11 cellular contexts compared by ENCODE assay signal in the genomic region with DNA sequence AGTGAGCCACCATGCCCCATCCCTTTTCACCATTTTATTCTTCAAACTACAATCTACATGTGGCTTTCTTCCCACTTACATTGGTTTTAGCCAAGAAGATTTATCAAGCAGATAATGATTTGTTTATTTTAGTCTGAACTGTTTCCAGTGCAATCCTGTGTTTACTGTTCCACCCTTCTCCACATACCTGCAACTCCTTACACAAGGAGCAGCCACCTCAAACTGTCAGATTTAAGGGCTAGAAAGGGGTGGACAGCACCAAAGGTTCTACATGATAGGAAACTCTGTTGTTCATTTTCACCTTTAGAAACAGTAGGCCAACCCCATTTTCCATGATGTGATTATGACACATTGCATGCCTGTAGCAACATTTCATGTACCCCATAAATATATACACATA. TPM values are rescaled to one million over a fixed set of nuclear protein-coding genes. Genes with fewer than 3 reads are reported as not detected.
DNase-seq lines count a peak whose midpoint lies in the region; ATAC-seq, FAIRE-seq and TF ChIP-seq lines count a peak whose summit lies in the region.
"Had no signal": no experiment of that assay in that cellular context is flagged by ENCODE, and none has a peak within 500 bp of the region (broad histone marks: within the 10 kb centered on the region; RNA-seq: fewer than 3 reads in every experiment).

No MANE protein-coding gene starts in this region.

- TF ChIP-seq CTCF in HepG2 (CRISPR knock-in tag; IDR thresholded peaks at IDR 0.05) (no peak), right lobe of liver (IDR thresholded peaks at IDR 0.05) (no peak), WTC11 (IDR thresholded peaks at IDR 0.05) (no peak), fibroblast of the aortic adventitia (IDR thresholded peaks at IDR 0.05; ENCODE audit: insufficient read depth, low read length) (no peak), stomach (IDR thresholded peaks at IDR 0.05) (no peak)

- no peaks in the 10 kb centered on the region for H3K9me3 Mint-ChIP-seq in WTC11

- POLR2A ChIA-PET in HepG2 (lab: Yijun Ruan, JAX) = interaction anchor here (1.0 to 4.3 kb wide), 2 partner anchors 16 to 40 kb away, joined by 3 to 53 read pairs; a partner anchor contains a TSS
- POLR2A ChIA-PET in WTC11 (lab: Charles Lee) = interaction anchor here (0.8 kb wide), 1 partner anchor 16 kb away, joined by 9 read pairs; no protein-coding TSS in a partner anchor

- peak overlapping the region; percentile 94 for H3K4me2 ChIP-seq in HepG2 (ENCODE audit: low read depth, low read length)

- no peaks in the 10 kb centered on the region for H3K9me3 ChIP-seq in HepG2 (ENCODE audit: low read length)
- no peaks in the 10 kb centered on the region for H3K9me3 ChIP-seq in right lobe of liver
- H3K9me3 ChIP-seq in stomach = no peaks in the 10 kb centered on the region
- H3K9me3 ChIP-seq: ovary had no signal

- H3K4me1 ChIP-seq in HepG2 (ENCODE audit: insufficient read depth, low read length) = peaks cover 42% of the 10 kb centered on the region
- peaks cover 0 to 18% (median 6%) of the 10 kb centered on the region in 4 donors for H3K4me1 ChIP-seq in right lobe of liver
- H3K4me1 ChIP-seq in stomach = peaks cover 26 to 74% (median 51%) of the 10 kb centered on the region in 4 donors

- in situ Hi-C loops in HepG2 (cut with HindIII; ENCODE audit: extremely low pct_ligation_motif_present, low pct_unique_long_range_greater_than_20kb) = loop anchor here (10.0 kb wide), 1 partner anchor 137 kb away; a partner anchor contains a TSS

- no peak overlapping the region for H3K27ac ChIP-seq in HepG2 (ENCODE audit: extremely low read length, insufficient read depth, low read length)
- no peak overlapping the region for H3K27ac ChIP-seq in right lobe of liver
- peak overlapping the region; percentile 33 to 93 (median 90) for H3K27ac ChIP-seq in stomach

- intact Hi-C loops in HepG2 (cut with micrococcal nuclease; ENCODE audit: unreplicated experiment) = loop anchor here (5.0 kb wide), 1 partner anchor 140 kb away; a partner anchor contains a TSS
- intact Hi-C loops in right lobe of liver (cut with DNase I) = no loop called here
- intact Hi-C loops in stomach (cut with DNase I; ENCODE audit: low total_unique reads) = no loop called here

- DNase-seq in HepG2 (ENCODE audit: low spot score) (no peak), right lobe of liver (no peak), WTC11 (ENCODE audit: low spot score) (no peak), fibroblast of the aortic adventitia (ENCODE audit: low read depth) (no peak), stomach (no peak), amniotic stem cell (lab: John Stamatoyannopoulos, UW) (no peak), LoVo (ENCODE audit: low spot score) (no peak)
- no peak for DNase-seq in stimulated activated naive CD4-positive, alpha-beta T cell treated with Interleukin-2 at 50 U/mL for 16 hours (lab: John Stamatoyannopoulos, UW)
- DNase-seq: caudate nucleus, NCI-H1694 treated with DMSO at 0.1 percent for 48 hours, ovary had no signal

- peaks cover 20% of the 10 kb centered on the region for H3K4me1 Mint-ChIP-seq in WTC11

- H3K27me3 ChIP-seq in HepG2 (ENCODE audit: control insufficient read depth in 1 of 2, insufficient read depth in 2 of 2, low read length in 2 of 2) (peaks cover 0 to 3% of the 10 kb centered on the region in 2 experiments; a peak in 1 of 5 replicates), right lobe of liver (no peaks in the 10 kb centered on the region), stomach (no peaks in the 10 kb centered on the region)
- H3K27me3 ChIP-seq: ovary had no signal

- ATAC-seq in HepG2 (no peak), right lobe of liver (no peak), WTC11 (no peak)

- H4K20me1 ChIP-seq in HepG2 (ENCODE audit: insufficient read depth, low read length) = no peaks in the 10 kb centered on the region

- BruUV-seq in HepG2 (replicated peaks; lab: Mats Ljungman, UMichigan) = no TSS peak

- no peak overlapping the region for H2AFZ ChIP-seq in HepG2 (ENCODE audit: low read length)

- H3K4me3 Mint-ChIP-seq in WTC11 = peak overlapping the region; percentile 99

- H3K36me3 ChIP-seq in HepG2 (replicated peaks in 1 of 2; ENCODE audit: control insufficient read depth in 1 of 2, insufficient read depth in 2 of 2, low read length in 2 of 2) = peaks cover 6 to 25% of the 10 kb centered on the region in 2 experiments
- peaks cover 0 to 7% (median 1%) of the 10 kb centered on the region in 4 donors for H3K36me3 ChIP-seq in right lobe of liver
- H3K36me3 ChIP-seq in stomach = peaks cover 1 to 33% (median 18%) of the 10 kb centered on the region in 4 donors
- H3K36me3 ChIP-seq: ovary had no signal

- H3K4me3 ChIP-seq in HepG2 (replicated peaks in 1 of 3; ENCODE audit: insufficient read depth in 1 of 3, low read depth in 2 of 3, low read length in 3 of 3) (no peak overlapping the region), right lobe of liver (no peak overlapping the region), fibroblast of the aortic adventitia (ENCODE audit: low read depth, low read length) (peak overlapping the region; percentile 9), stomach (peak overlapping the region in 2 of 4 donors; percentile 83 to 94)
- H3K4me3 ChIP-seq: ovary had no signal

- peaks cover 17% of the 10 kb centered on the region for H3K79me2 ChIP-seq in HepG2 (ENCODE audit: insufficient read depth, low read length)

- CTCF ChIA-PET in HepG2 (lab: Yijun Ruan, JAX; ENCODE audit: low intra/inter-chr PET ratio, low total read pairs) = no interaction called here
- CTCF ChIA-PET in WTC11 (lab: Charles Lee) = interaction anchor here (0.7 to 1.7 kb wide), 2 partner anchors 16 to 187 kb away, joined by 3 to 8 read pairs; a partner anchor contains a TSS

- FAIRE-seq in HepG2 (lab: Jason Lieb, UNC) = no peak

- no peak for TF ChIP-seq RAD21 in HepG2 (CRISPR knock-in tag; IDR thresholded peaks at IDR 0.05)

- H3K27ac Mint-ChIP-seq in WTC11 = no peak overlapping the region; the same call in 1 of the 2 replicates

- 0 out of 2 replicates have a peak overlapping the region, but pooled peaks have one; percentile 78 for H3K9ac ChIP-seq in HepG2 (ENCODE audit: insufficient read depth, low read depth, low read length)

- H3K36me3 Mint-ChIP-seq in WTC11 = peaks cover 21% of the 10 kb centered on the region

- TF ChIP-seq POLR2A in HepG2 (IDR thresholded peaks at IDR 0.05; ENCODE audit: insufficient read depth in 1 of 2, low read depth in 2 of 2, low read length in 2 of 2) (no peak), right lobe of liver (IDR thresholded peaks at IDR 0.05) (no peak), stomach (IDR thresholded peaks at IDR 0.05) (no peak)

- H3K27me3 Mint-ChIP-seq in WTC11 (ENCODE audit: low read depth) = peaks cover 4% of the 10 kb centered on the region; the same call in 1 of the 2 replicates

- TF ChIP-seq EP300 in HepG2 (IDR thresholded peaks at IDR 0.05; ENCODE audit: low read depth in 2 of 2, low read length in 2 of 2) (no peak), HepG2 (CRISPR knock-in tag; IDR thresholded peaks at IDR 0.05; ENCODE audit: borderline replicate concordance) (no peak), stomach (IDR thresholded peaks at IDR 0.05) (no peak)

RNA-seq across cellular contexts. Expression of a gene that starts 1.9 kb away (rescaled TPM):
- 9.4 and 10.3 TPM in 2 replicates for total RNA-seq in HepG2 (2016; rRNA removed; fragmentation: Illumina TruSeq; extraction: Trizol)
- 0.91 and 1.2 TPM in 2 replicates for total RNA-seq in HepG2 (2016; cell fraction: cytosol; rRNA removed; fragmentation: Illumina TruSeq; extraction: Trizol; ENCODE audit: low read depth)
- 8.5 and 10.4 TPM in 2 replicates for total RNA-seq in HepG2 (2016; cell fraction: insoluble cytoplasmic fraction; rRNA removed; fragmentation: Illumina TruSeq; extraction: Trizol)
- 4.6 and 5.0 TPM in 2 replicates for total RNA-seq in HepG2 (2016; cell fraction: membrane; rRNA removed; fragmentation: Illumina TruSeq; extraction: Trizol)
- total RNA-seq in HepG2 (2016; cell fraction: nucleus; rRNA removed; fragmentation: Illumina TruSeq; extraction: Trizol) = 8.3 and 10.3 TPM in 2 replicates
- 11.4 and 14.0 TPM in 2 replicates for polyA plus RNA-seq in HepG2 (2011; rRNA removed)
- 5.1 and 5.2 TPM in 2 replicates for polyA plus RNA-seq in HepG2 (2011; cell fraction: cytosol; rRNA removed)
- 16.7 and 21.1 TPM in 2 replicates for polyA plus RNA-seq in HepG2 (2011; cell fraction: nucleus; rRNA removed)
- polyA plus RNA-seq in HepG2 (2012) = 6.6 and 10.4 TPM in 2 replicates
- 0.78 and 0.85 TPM in 2 replicates for polyA plus RNA-seq in HepG2 (2016; cell fraction: cytosol; fragmentation: Illumina TruSeq; extraction: Trizol; ENCODE audit: low read depth)
- polyA plus RNA-seq in HepG2 (2016; cell fraction: insoluble cytoplasmic fraction; fragmentation: Illumina TruSeq; extraction: Trizol; ENCODE audit: low read depth) = 7.7 and 8.6 TPM in 2 replicates
- 2.0 and 2.1 TPM in 2 replicates for polyA plus RNA-seq in HepG2 (2016; cell fraction: membrane; fragmentation: Illumina TruSeq; extraction: Trizol; ENCODE audit: low read depth)
- 11.4 and 11.5 TPM in 2 replicates for polyA plus RNA-seq in HepG2 (2016; cell fraction: nucleus; fragmentation: Illumina TruSeq; extraction: Trizol; ENCODE audit: insufficient read depth, low read depth)
- 23.4 and 27.0 TPM in 2 replicates for polyA minus RNA-seq in HepG2 (2011; rRNA and poly(A)+ RNA removed; ENCODE audit: low replicate concordance)
- polyA minus RNA-seq in HepG2 (2011; cell fraction: cytosol; rRNA and poly(A)+ RNA removed) = 5.7 and 6.1 TPM in 2 replicates
- polyA minus RNA-seq in HepG2 (2011; cell fraction: nucleus; rRNA and poly(A)+ RNA removed) = 17.3 and 20.8 TPM in 2 replicates
- 1 to 10 TPM; 3.6 to 5.1 (median 4.6) TPM for total RNA-seq in right lobe of liver
- total RNA-seq in WTC11 (2021) = 12.2 to 14.2 TPM (median 12.7 TPM) in 3 replicates
- 7.7 and 12.1 TPM in 2 replicates for total RNA-seq in fibroblast of the aortic adventitia (ENCODE audit: low replicate concordance)
- total RNA-seq in stomach = 10 to 100 TPM; 12.9 to 51.6 (median 15.2) TPM
- 1 to 10 TPM; 5.8 to 7.1 (median 6.6) TPM for polyA plus RNA-seq in stomach

RNA-seq across cellular contexts. Expression of a gene that starts 2.4 kb away (rescaled TPM):
- 1.2 and 1.9 TPM in 2 replicates for total RNA-seq in HepG2 (2016; rRNA removed; fragmentation: Illumina TruSeq; extraction: Trizol)
- total RNA-seq in HepG2 (2016; cell fraction: cytosol; rRNA removed; fragmentation: Illumina TruSeq; extraction: Trizol; ENCODE audit: low read depth) = 0.62 and 1.0 TPM in 2 replicates
- total RNA-seq in HepG2 (2016; cell fraction: insoluble cytoplasmic fraction; rRNA removed; fragmentation: Illumina TruSeq; extraction: Trizol) = 1.6 and 2.6 TPM in 2 replicates
- 1.2 and 1.9 TPM in 2 replicates for total RNA-seq in HepG2 (2016; cell fraction: membrane; rRNA removed; fragmentation: Illumina TruSeq; extraction: Trizol)
- 1.1 and 2.0 TPM in 2 replicates for total RNA-seq in HepG2 (2016; cell fraction: nucleus; rRNA removed; fragmentation: Illumina TruSeq; extraction: Trizol)
- 1.9 and 2.9 TPM in 2 replicates for polyA plus RNA-seq in HepG2 (2011; rRNA removed)
- 1.4 and 1.6 TPM in 2 replicates for polyA plus RNA-seq in HepG2 (2011; cell fraction: cytosol; rRNA removed)
- 5.0 and 6.2 TPM in 2 replicates for polyA plus RNA-seq in HepG2 (2011; cell fraction: nucleus; rRNA removed)
- polyA plus RNA-seq in HepG2 (2012) = 0.51 and 0.63 TPM in 2 replicates
- 0.75 and 0.95 TPM in 2 replicates for polyA plus RNA-seq in HepG2 (2016; cell fraction: cytosol; fragmentation: Illumina TruSeq; extraction: Trizol; ENCODE audit: low read depth)
- 3.0 and 3.4 TPM in 2 replicates for polyA plus RNA-seq in HepG2 (2016; cell fraction: insoluble cytoplasmic fraction; fragmentation: Illumina TruSeq; extraction: Trizol; ENCODE audit: low read depth)
- 1.5 TPM in 2 replicates for polyA plus RNA-seq in HepG2 (2016; cell fraction: membrane; fragmentation: Illumina TruSeq; extraction: Trizol; ENCODE audit: low read depth)
- polyA plus RNA-seq in HepG2 (2016; cell fraction: nucleus; fragmentation: Illumina TruSeq; extraction: Trizol; ENCODE audit: insufficient read depth, low read depth) = 4.8 and 5.2 TPM in 2 replicates
- 3.2 and 8.2 TPM in 2 replicates for polyA minus RNA-seq in HepG2 (2011; rRNA and poly(A)+ RNA removed; ENCODE audit: low replicate concordance)
- polyA minus RNA-seq in HepG2 (2011; cell fraction: cytosol; rRNA and poly(A)+ RNA removed) = 0.89 and 1.3 TPM in 2 replicates
- polyA minus RNA-seq in HepG2 (2011; cell fraction: nucleus; rRNA and poly(A)+ RNA removed) = 8.2 and 11.1 TPM in 2 replicates
- not detected for total RNA-seq in right lobe of liver
- 1.8 to 2.5 TPM (median 2.1 TPM) in 3 replicates for total RNA-seq in WTC11 (2021)
- 0.18 and 0.65 TPM in 2 replicates for total RNA-seq in fibroblast of the aortic adventitia (ENCODE audit: low replicate concordance)
- total RNA-seq in stomach = 1 to 10 TPM in 3 of 5 donors, not detected in 2; 3.6 to 9.8 (median 8.3) TPM
- 1 to 10 TPM in 2 of 3 donors, not detected in 1; 1.3 to 2.9 TPM for polyA plus RNA-seq in stomach

RNA-seq across cellular contexts. Expression of a gene that starts 16.0 kb away (rescaled TPM):
- total RNA-seq in HepG2 (2016; rRNA removed; fragmentation: Illumina TruSeq; extraction: Trizol) = 1,585 and 1,854 TPM in 2 replicates
- total RNA-seq in HepG2 (2016; cell fraction: cytosol; rRNA removed; fragmentation: Illumina TruSeq; extraction: Trizol; ENCODE audit: low read depth) = 2,474 and 2,700 TPM in 2 replicates
- total RNA-seq in HepG2 (2016; cell fraction: insoluble cytoplasmic fraction; rRNA removed; fragmentation: Illumina TruSeq; extraction: Trizol) = 1,612 and 2,027 TPM in 2 replicates
- total RNA-seq in HepG2 (2016; cell fraction: membrane; rRNA removed; fragmentation: Illumina TruSeq; extraction: Trizol) = 3,431 and 3,586 TPM in 2 replicates
- total RNA-seq in HepG2 (2016; cell fraction: nucleus; rRNA removed; fragmentation: Illumina TruSeq; extraction: Trizol) = 594 and 641 TPM in 2 replicates
- polyA plus RNA-seq in HepG2 (2011; rRNA removed) = 5,537 and 5,840 TPM in 2 replicates
- polyA plus RNA-seq in HepG2 (2011; cell fraction: cytosol; rRNA removed) = 5,862 and 7,129 TPM in 2 replicates
- 1,636 and 1,825 TPM in 2 replicates for polyA plus RNA-seq in HepG2 (2011; cell fraction: nucleus; rRNA removed)
- polyA plus RNA-seq in HepG2 (2012) = 3,706 and 5,933 TPM in 2 replicates
- polyA plus RNA-seq in HepG2 (2016; cell fraction: cytosol; fragmentation: Illumina TruSeq; extraction: Trizol; ENCODE audit: low read depth) = 4,996 and 5,283 TPM in 2 replicates
- 3,163 and 3,539 TPM in 2 replicates for polyA plus RNA-seq in HepG2 (2016; cell fraction: insoluble cytoplasmic fraction; fragmentation: Illumina TruSeq; extraction: Trizol; ENCODE audit: low read depth)
- 5,583 and 6,010 TPM in 2 replicates for polyA plus RNA-seq in HepG2 (2016; cell fraction: membrane; fragmentation: Illumina TruSeq; extraction: Trizol; ENCODE audit: low read depth)
- 1,621 and 1,722 TPM in 2 replicates for polyA plus RNA-seq in HepG2 (2016; cell fraction: nucleus; fragmentation: Illumina TruSeq; extraction: Trizol; ENCODE audit: insufficient read depth, low read depth)
- 2,855 and 3,130 TPM in 2 replicates for polyA minus RNA-seq in HepG2 (2011; rRNA and poly(A)+ RNA removed; ENCODE audit: low replicate concordance)
- 813 and 904 TPM in 2 replicates for polyA minus RNA-seq in HepG2 (2011; cell fraction: cytosol; rRNA and poly(A)+ RNA removed)
- 526 and 829 TPM in 2 replicates for polyA minus RNA-seq in HepG2 (2011; cell fraction: nucleus; rRNA and poly(A)+ RNA removed)
- total RNA-seq in right lobe of liver = 100 to 1,000 TPM; 229 to 528 (median 316) TPM
- total RNA-seq in WTC11 (2021) = 1,391 to 1,553 TPM (median 1,518 TPM) in 3 replicates
- 336 and 1,876 TPM in 2 replicates for total RNA-seq in fibroblast of the aortic adventitia (ENCODE audit: low replicate concordance)
- total RNA-seq in stomach = 1,000 to 10,000 TPM in 3 of 5 donors, 100 to 1,000 TPM in 2; 251 to 1,639 (median 1,099) TPM
- 1,000 to 10,000 TPM; 2,693 to 4,199 (median 4,058) TPM for polyA plus RNA-seq in stomach

RNA-seq across cellular contexts. Expression of a gene that starts 18.0 kb away (rescaled TPM):
- total RNA-seq in HepG2 (2016; rRNA removed; fragmentation: Illumina TruSeq; extraction: Trizol) (24.7 and 29.8 TPM in 2 replicates), right lobe of liver (10 to 100 TPM; 12.3 to 22.1 (median 17.9) TPM), WTC11 (2021) (44.3 to 61.5 TPM (median 49.2 TPM) in 3 replicates), fibroblast of the aortic adventitia (ENCODE audit: low replicate concordance) (18.9 and 20.0 TPM in 2 replicates), stomach (10 to 100 TPM in 4 of 5 donors, 1 to 10 TPM in 1; 6.4 to 64.0 (median 26.8) TPM)
- 9.4 and 10.6 TPM in 2 replicates for total RNA-seq in HepG2 (2016; cell fraction: cytosol; rRNA removed; fragmentation: Illumina TruSeq; extraction: Trizol; ENCODE audit: low read depth)
- total RNA-seq in HepG2 (2016; cell fraction: insoluble cytoplasmic fraction; rRNA removed; fragmentation: Illumina TruSeq; extraction: Trizol) = 28.7 and 29.4 TPM in 2 replicates
- 7.7 and 9.0 TPM in 2 replicates for total RNA-seq in HepG2 (2016; cell fraction: membrane; rRNA removed; fragmentation: Illumina TruSeq; extraction: Trizol)
- total RNA-seq in HepG2 (2016; cell fraction: nucleus; rRNA removed; fragmentation: Illumina TruSeq; extraction: Trizol) = 21.2 and 23.9 TPM in 2 replicates
- polyA plus RNA-seq in HepG2 (2011; rRNA removed) (25.6 and 29.3 TPM in 2 replicates), stomach (10 to 100 TPM; 37.7 to 61.2 (median 56.7) TPM)
- polyA plus RNA-seq in HepG2 (2011; cell fraction: cytosol; rRNA removed) = 19.5 and 22.2 TPM in 2 replicates
- 47.0 and 47.5 TPM in 2 replicates for polyA plus RNA-seq in HepG2 (2011; cell fraction: nucleus; rRNA removed)
- polyA plus RNA-seq in HepG2 (2012) = 15.6 and 19.8 TPM in 2 replicates
- 5.1 and 7.5 TPM in 2 replicates for polyA plus RNA-seq in HepG2 (2016; cell fraction: cytosol; fragmentation: Illumina TruSeq; extraction: Trizol; ENCODE audit: low read depth)
- 27.4 and 31.1 TPM in 2 replicates for polyA plus RNA-seq in HepG2 (2016; cell fraction: insoluble cytoplasmic fraction; fragmentation: Illumina TruSeq; extraction: Trizol; ENCODE audit: low read depth)
- polyA plus RNA-seq in HepG2 (2016; cell fraction: membrane; fragmentation: Illumina TruSeq; extraction: Trizol; ENCODE audit: low read depth) = 6.9 and 8.4 TPM in 2 replicates
- 69.0 and 74.3 TPM in 2 replicates for polyA plus RNA-seq in HepG2 (2016; cell fraction: nucleus; fragmentation: Illumina TruSeq; extraction: Trizol; ENCODE audit: insufficient read depth, low read depth)
- 10.1 and 60.9 TPM in 2 replicates for polyA minus RNA-seq in HepG2 (2011; rRNA and poly(A)+ RNA removed; ENCODE audit: low replicate concordance)
- polyA minus RNA-seq in HepG2 (2011; cell fraction: cytosol; rRNA and poly(A)+ RNA removed) = 3.8 and 6.1 TPM in 2 replicates
- polyA minus RNA-seq in HepG2 (2011; cell fraction: nucleus; rRNA and poly(A)+ RNA removed) = 25.8 and 45.0 TPM in 2 replicates

RNA-seq across cellular contexts. Expression of a gene that starts 24.3 kb away (rescaled TPM):
- 38.1 and 40.2 TPM in 2 replicates for total RNA-seq in HepG2 (2016; rRNA removed; fragmentation: Illumina TruSeq; extraction: Trizol)
- total RNA-seq in HepG2 (2016; cell fraction: cytosol; rRNA removed; fragmentation: Illumina TruSeq; extraction: Trizol; ENCODE audit: low read depth) = 15.0 and 17.1 TPM in 2 replicates
- total RNA-seq in HepG2 (2016; cell fraction: insoluble cytoplasmic fraction; rRNA removed; fragmentation: Illumina TruSeq; extraction: Trizol) = 40.0 and 42.7 TPM in 2 replicates
- total RNA-seq in HepG2 (2016; cell fraction: membrane; rRNA removed; fragmentation: Illumina TruSeq; extraction: Trizol) = 17.3 and 20.7 TPM in 2 replicates
- total RNA-seq in HepG2 (2016; cell fraction: nucleus; rRNA removed; fragmentation: Illumina TruSeq; extraction: Trizol) = 20.1 and 24.5 TPM in 2 replicates
- polyA plus RNA-seq in HepG2 (2011; rRNA removed) = 28.9 and 33.5 TPM in 2 replicates
- polyA plus RNA-seq in HepG2 (2011; cell fraction: cytosol; rRNA removed) = 41.0 and 41.7 TPM in 2 replicates
- 39.4 and 53.8 TPM in 2 replicates for polyA plus RNA-seq in HepG2 (2011; cell fraction: nucleus; rRNA removed)
- polyA plus RNA-seq in HepG2 (2012) = 15.3 and 21.4 TPM in 2 replicates
- polyA plus RNA-seq in HepG2 (2016; cell fraction: cytosol; fragmentation: Illumina TruSeq; extraction: Trizol; ENCODE audit: low read depth) = 8.4 and 11.2 TPM in 2 replicates
- 41.9 and 42.2 TPM in 2 replicates for polyA plus RNA-seq in HepG2 (2016; cell fraction: insoluble cytoplasmic fraction; fragmentation: Illumina TruSeq; extraction: Trizol; ENCODE audit: low read depth)
- polyA plus RNA-seq in HepG2 (2016; cell fraction: membrane; fragmentation: Illumina TruSeq; extraction: Trizol; ENCODE audit: low read depth) = 15.1 and 18.7 TPM in 2 replicates
- polyA plus RNA-seq in HepG2 (2016; cell fraction: nucleus; fragmentation: Illumina TruSeq; extraction: Trizol; ENCODE audit: insufficient read depth, low read depth) = 35.2 and 38.8 TPM in 2 replicates
- polyA minus RNA-seq in HepG2 (2011; rRNA and poly(A)+ RNA removed; ENCODE audit: low replicate concordance) = 35.6 and 37.0 TPM in 2 replicates
- 6.3 and 8.2 TPM in 2 replicates for polyA minus RNA-seq in HepG2 (2011; cell fraction: cytosol; rRNA and poly(A)+ RNA removed)
- 12.6 and 20.0 TPM in 2 replicates for polyA minus RNA-seq in HepG2 (2011; cell fraction: nucleus; rRNA and poly(A)+ RNA removed)
- total RNA-seq in right lobe of liver = 10 to 100 TPM; 14.1 to 23.3 (median 18.1) TPM
- total RNA-seq in WTC11 (2021) = 3.0 to 4.7 TPM (median 3.8 TPM) in 3 replicates
- 34.7 and 43.0 TPM in 2 replicates for total RNA-seq in fibroblast of the aortic adventitia (ENCODE audit: low replicate concordance)
- total RNA-seq in stomach = 100 to 1,000 TPM in 1 of 5 donors, 10 to 100 TPM in 2, 1 to 10 TPM in 2; 4.0 to 145 (median 19.5) TPM
- 10 to 100 TPM; 37.6 to 53.0 (median 46.4) TPM for polyA plus RNA-seq in stomach

Comparison
In these comparisons a context has a peak if more than half of its experiments do, and no peak if none do; other contexts are left out.
1. H3K27ac ChIP-seq: peak in stomach (5 of 5); none in HepG2 (single experiment) and right lobe of liver (0 of 3).